ENCODE assay signal across 8 cellular contexts in genomic region chr6:33419580-33420492, GRCh38. TPM values are rescaled to one million over a fixed set of nuclear protein-coding genes. Genes with fewer than 3 reads are reported as not detected.
A peak's percentile ranks its signal among the peaks of the same experiment; 100 is the strongest.
DNase-seq lines count a peak whose midpoint lies in the region; ATAC-seq and TF ChIP-seq lines count a peak whose summit lies in the region.

Gene SYNGAP1 (plus strand): TSS chr6:33420065. CDS start chr6:33420265, 200 bp downstream.

- H3K27ac ChIP-seq in IMR-90 (ENCODE audit: insufficient read depth, low read length) (peak within 1 kb of the TSS; percentile 79), coronary artery (peak within 1 kb of the TSS; percentile 95 to 97), lung (ENCODE audit: low read depth in 1 of 2, low read length in 1 of 2) (peak within 1 kb of the TSS in 1 of 2 donors; percentile 93)

- H2BK5ac ChIP-seq in IMR-90 (ENCODE audit: low read depth, low read length, poor library complexity, severe bottlenecking), result peak within 1 kb of the TSS; percentile 93

- peak within 1 kb of the TSS; percentile 96 for H3K4me3 Mint-ChIP-seq in stimulated activated naive CD8-positive, alpha-beta T cell treated with anti-CD3 and anti-CD28 coated beads, Interleukin-15, Interleukin-2, amounts not matched to agents 100 ng/mL and 50 ng/mL, for 24 hours

- H3K9me3 ChIP-seq in IMR-90 (ENCODE audit: control insufficient read depth, insufficient read depth, low read length) (no peaks in the 10 kb centered on the region), lung (ENCODE audit: control insufficient read depth in 2 of 2, insufficient read depth in 1 of 2, low read length in 1 of 2) (no peaks in the 10 kb centered on the region), HAP-1 (no peaks in the 10 kb centered on the region)

- H3K79me1 ChIP-seq in IMR-90 (ENCODE audit: low read depth in 1 of 2, low read length in 2 of 2), result peaks cover 30 to 90% of the 10 kb centered on the region in 2 experiments

- H3K18ac ChIP-seq in IMR-90 (ENCODE audit: low read depth, low read length), result peak within 1 kb of the TSS; percentile 97

- ATAC-seq in IMR-90 (ENCODE audit: low read depth), result peak; percentile 45
- no peak for ATAC-seq in lung (ENCODE audit: insufficient read depth, low FRiP score)
- ATAC-seq in HG03135 (IDR thresholded peaks at IDR 0.05; ENCODE audit: unreplicated experiment), result no peak

- H4K20me1 ChIP-seq in IMR-90 (ENCODE audit: insufficient read depth, low read length), result peaks cover 19% of the 10 kb centered on the region

- H3K36me3 ChIP-seq in IMR-90 (ENCODE audit: control insufficient read depth, insufficient read depth, low read length), result peaks cover 32% of the 10 kb centered on the region
- peaks cover 0 to 12% of the 10 kb centered on the region in 2 donors for H3K36me3 ChIP-seq in lung (ENCODE audit: control insufficient read depth in 2 of 2, insufficient read depth in 2 of 2, low read length in 2 of 2)
- H3K36me3 ChIP-seq in HAP-1 (replicated peaks), result peaks cover 15% of the 10 kb centered on the region

- peak within 1 kb of the TSS; percentile 88 for H4K5ac ChIP-seq in IMR-90 (ENCODE audit: low read depth, low read length)

- CTCF ChIA-PET in IMR-90 (lab: Yijun Ruan, JAX), result interaction anchor here (0.6 kb wide), 1 partner anchor 1786 kb away, joined by 3 read pairs; no protein-coding TSS in a partner anchor

- peak within 1 kb of the TSS; percentile 94 for H3K9ac ChIP-seq in IMR-90 (ENCODE audit: low read depth, low read length)

- H3K4ac ChIP-seq in IMR-90 (ENCODE audit: low read depth, low read length), result peak within 1 kb of the TSS; percentile 97

- BruUV-seq in IMR-90 (replicated peaks; lab: Mats Ljungman, UMichigan), result no TSS peak

- H3K4me3 ChIP-seq in IMR-90 (ENCODE audit: insufficient read depth, low read depth, low read length), result peak within 1 kb of the TSS; percentile 65
- H3K4me3 ChIP-seq in coronary artery, result peak within 1 kb of the TSS; percentile 71
- H3K4me3 ChIP-seq in lung, result no peak within 1 kb of the TSS
- no peak within 1 kb of the TSS for H3K4me3 ChIP-seq in HAP-1

- no peaks in the 10 kb centered on the region for H3K27me3 Mint-ChIP-seq in stimulated activated naive CD8-positive, alpha-beta T cell treated with anti-CD3 and anti-CD28 coated beads, Interleukin-15, Interleukin-2, amounts not matched to agents 100 ng/mL and 50 ng/mL, for 24 hours

- H3K4me2 ChIP-seq in IMR-90 (ENCODE audit: low read depth, low read length), result peak within 1 kb of the TSS; percentile 99

- H3K14ac ChIP-seq in IMR-90 (replicated peaks; ENCODE audit: low read depth, low read length), result peak within 1 kb of the TSS; percentile 85

- H3K56ac ChIP-seq in IMR-90 (ENCODE audit: extremely low read depth, insufficient read depth, low read length), result peak within 1 kb of the TSS; percentile 94

- peak within 1 kb of the TSS; percentile 93 for H2BK120ac ChIP-seq in IMR-90 (ENCODE audit: low read depth, low read length)

- H2AK9ac ChIP-seq in IMR-90 (replicated peaks; ENCODE audit: low read depth, low read length, poor library complexity), result peak within 1 kb of the TSS; percentile 99

- no peaks in the 10 kb centered on the region for H3K9me3 Mint-ChIP-seq in stimulated activated naive CD8-positive, alpha-beta T cell treated with anti-CD3 and anti-CD28 coated beads, Interleukin-15, Interleukin-2, amounts not matched to agents 100 ng/mL and 50 ng/mL, for 24 hours

- in situ Hi-C loops in IMR-90 (cut with MboI; ENCODE audit: low sequenced_read_pairs) (no loop called here), HAP-1 (cut with MboI; ENCODE audit: low sequenced_read_pairs) (no loop called here)

- intact Hi-C loops in IMR-90 (cut with micrococcal nuclease), result loop anchor here (2.0 to 5.0 kb wide), 3 partner anchors 29 to 123 kb away; partner anchors contain the start of genes KIFC1, RGL2 and TAPBP
- intact Hi-C loops in T-helper 2 cell treated with Interferon-gamma antibody and Interleukin-4, amounts not matched to agents 100 ng/mL and 5 ng/mL, for 36 hours (cut with micrococcal nuclease), result loop anchor here (2.0 kb wide), 2 partner anchors 151 to 369 kb away; partner anchors contain the start of gene LEMD2

- dilution Hi-C loops in IMR-90 (cut with HindIII; ENCODE audit: low sequenced_read_pairs, unreplicated experiment), result no loop called here

- peak within 1 kb of the TSS; percentile 97 for H4K8ac ChIP-seq in IMR-90 (ENCODE audit: low read depth in 2 of 2, low read length in 2 of 2)

- peak within 1 kb of the TSS; percentile 100 for H3K27ac Mint-ChIP-seq in stimulated activated naive CD8-positive, alpha-beta T cell treated with anti-CD3 and anti-CD28 coated beads, Interleukin-15, Interleukin-2, amounts not matched to agents 100 ng/mL and 50 ng/mL, for 24 hours

- peak within 1 kb of the TSS; percentile 60 for H2BK20ac ChIP-seq in IMR-90 (ENCODE audit: low read depth, low read length)

- peaks cover 22% of the 10 kb centered on the region for H3K36me3 Mint-ChIP-seq in stimulated activated naive CD8-positive, alpha-beta T cell treated with anti-CD3 and anti-CD28 coated beads, Interleukin-15, Interleukin-2, amounts not matched to agents 100 ng/mL and 50 ng/mL, for 24 hours (ENCODE audit: low read depth)

- TF ChIP-seq POLR2A in IMR-90 (IDR thresholded peaks at IDR 0.05; ENCODE audit: low read depth, low read length), result no peak

- peaks cover 18% of the 10 kb centered on the region for H3K9me1 ChIP-seq in IMR-90 (ENCODE audit: insufficient read depth, low read length)

- H3K27me3 ChIP-seq in IMR-90 (ENCODE audit: control insufficient read depth, insufficient read depth, low read length) (no peaks in the 10 kb centered on the region), lung (ENCODE audit: control insufficient read depth, insufficient read depth) (no peaks in the 10 kb centered on the region), HAP-1 (ENCODE audit: low read depth) (peaks cover 25% of the 10 kb centered on the region)

- H2AK5ac ChIP-seq in IMR-90 (ENCODE audit: low read depth, low read length), result peak within 1 kb of the TSS; percentile 97

- peak within 1 kb of the TSS; percentile 98 for H2BK15ac ChIP-seq in IMR-90 (ENCODE audit: low read depth, low read length)

- TF ChIP-seq CTCF in IMR-90 (conservative IDR thresholded peaks at IDR 0.05; ENCODE audit: low read depth, low read length), result no peak
- TF ChIP-seq CTCF in coronary artery (IDR thresholded peaks at IDR 0.05), result no peak
- TF ChIP-seq CTCF in lung (IDR thresholded peaks at IDR 0.05; ENCODE audit: control extremely low read depth, extremely low read depth), result no peak

- POLR2A ChIA-PET in IMR-90 (lab: Charles Lee; ENCODE audit: unreplicated experiment), result no interaction called here

- DNase-seq in IMR-90 (peak; percentile 64), coronary artery (ENCODE audit: low spot score) (no peak), lung (ENCODE audit: low spot score) (no peak), HAP-1 (ENCODE audit: low spot score in 2 of 2) (no peak), NOMO-1 (lab: John Stamatoyannopoulos, UW; ENCODE audit: unreplicated experiment in 2 of 2) (no peak)

- peaks cover 28% of the 10 kb centered on the region for H3K4me1 ChIP-seq in IMR-90 (ENCODE audit: control insufficient read depth, insufficient read depth, low read length)
- peaks cover 7 to 20% of the 10 kb centered on the region in 2 donors for H3K4me1 ChIP-seq in lung (ENCODE audit: control insufficient read depth in 2 of 2, insufficient read depth in 2 of 2, low read length in 2 of 2)
- peaks cover 17% of the 10 kb centered on the region for H3K4me1 ChIP-seq in HAP-1

- TF ChIP-seq RAD21 in IMR-90 (IDR thresholded peaks at IDR 0.05; ENCODE audit: low read length), result no peak

- H2AFZ ChIP-seq in IMR-90 (replicated peaks; ENCODE audit: low read length, poor library complexity), result peak within 1 kb of the TSS; percentile 85

- WGBS in IMR-90 (ENCODE audit: extremely low coverage in 2 of 2, insufficient read length in 1 of 2), 2 experiments, result 0% methylated on average over 9 of the region's 22 CpGs; no CpG with 5 or more reads in 1 of the 2 experiments
- WGBS in lung, 2 donors, result 6 to 7% methylated on average over 18 to 21 of the region's 22 CpGs

- peak within 1 kb of the TSS; percentile 96 for H4K91ac ChIP-seq in IMR-90 (ENCODE audit: insufficient read depth, low read depth, low read length)

- H3K23ac ChIP-seq in IMR-90 (ENCODE audit: low read depth, low read length), result peak within 1 kb of the TSS; percentile 90; the same call in 1 of the 2 replicates

- H3K4me1 Mint-ChIP-seq in stimulated activated naive CD8-positive, alpha-beta T cell treated with anti-CD3 and anti-CD28 coated beads, Interleukin-15, Interleukin-2, amounts not matched to agents 100 ng/mL and 50 ng/mL, for 24 hours (ENCODE audit: low read depth), result peaks cover 66% of the 10 kb centered on the region

TF ChIP-seq in IMR-90, 13 proteins besides CTCF, POLR2A, EP300 and RAD21:
- TF ChIP-seq NFE2L2 (IDR thresholded peaks at IDR 0.05; ENCODE audit: low read depth, low read length) (no peak), MAZ (IDR thresholded peaks at IDR 0.05; ENCODE audit: borderline replicate concordance, low read depth, low read length) (peak; percentile 90; the same call in 1 of the 2 replicates)

RNA-seq across cellular contexts. Expression of gene SYNGAP1, which starts in this region (rescaled TPM):
- 1.4 TPM in 2 replicates for total RNA-seq in IMR-90 (2012; rRNA removed)
- 15.3 and 17.0 TPM in 2 replicates for polyA plus RNA-seq in IMR-90 (2012; rRNA removed)
- 5.6 and 6.5 TPM in 2 replicates for polyA plus RNA-seq in IMR-90 (2012; cell fraction: cytosol; rRNA removed)
- polyA plus RNA-seq in IMR-90 (2012; cell fraction: nucleus; rRNA removed; ENCODE audit: low replicate concordance), result 70.0 and 83.5 TPM in 2 replicates
- 36.4 and 40.7 TPM in 2 replicates for total RNA-seq in T-helper 2 cell treated with Interferon-gamma antibody and Interleukin-4, amounts not matched to agents 100 ng/mL and 5 ng/mL, for 36 hours
- 10 to 100 TPM; 10.8 to 32.0 TPM for total RNA-seq in lung
- polyA plus RNA-seq in lung, result 10 to 100 TPM in 1 of 2 donors, 1 to 10 TPM in 1; 9.2 to 13.2 TPM

Comparison
In these comparisons a context has a peak if more than half of its experiments do, and no peak if none do; other contexts are left out.
1. H3K4me3 ChIP-seq: peak in IMR-90 (single experiment) and coronary artery (single experiment); none in lung (single experiment) and HAP-1 (single experiment).